ENCODE assay signal across 1 cellular context in genomic region chr5:108728566-108729305, GRCh38.
TF ChIP-seq lines count a peak whose summit lies in the region.

No MANE protein-coding gene starts in this region.

TF ChIP-seq in GM12878, 131 proteins besides CTCF, POLR2A, EP300 and RAD21 (continued from another document):
- TF ChIP-seq ZBTB4 (CRISPR knock-in tag; IDR thresholded peaks at IDR 0.05), result no peak
- TF ChIP-seq BMI1 (IDR thresholded peaks at IDR 0.05; ENCODE audit: borderline replicate concordance), result no peak
- TF ChIP-seq HDGF (IDR thresholded peaks at IDR 0.05), result no peak
- TF ChIP-seq KAT2A (conservative IDR thresholded peaks at IDR 0.05; ENCODE audit: control insufficient read depth, low read depth, low read length), result no peak
- peak; percentile 67; the same call in 1 of the 2 replicates for TF ChIP-seq CREB1 (IDR thresholded peaks at IDR 0.05; ENCODE audit: low read depth)
- TF ChIP-seq FOXK2 (IDR thresholded peaks at IDR 0.05), result no peak
- TF ChIP-seq FOXM1 (IDR thresholded peaks at IDR 0.05; ENCODE audit: low read depth, low read length), result peak; percentile 77; the same call in 1 of the 2 replicates
- TF ChIP-seq E2F8 (IDR thresholded peaks at IDR 0.05; ENCODE audit: low read depth, partially characterized antibody), result peak; percentile 64
- TF ChIP-seq NRF1 (conservative IDR thresholded peaks at IDR 0.05; ENCODE audit: low read depth, low read length), result no peak
